9 cellular contexts compared by ENCODE assay signal in the genomic region with DNA sequence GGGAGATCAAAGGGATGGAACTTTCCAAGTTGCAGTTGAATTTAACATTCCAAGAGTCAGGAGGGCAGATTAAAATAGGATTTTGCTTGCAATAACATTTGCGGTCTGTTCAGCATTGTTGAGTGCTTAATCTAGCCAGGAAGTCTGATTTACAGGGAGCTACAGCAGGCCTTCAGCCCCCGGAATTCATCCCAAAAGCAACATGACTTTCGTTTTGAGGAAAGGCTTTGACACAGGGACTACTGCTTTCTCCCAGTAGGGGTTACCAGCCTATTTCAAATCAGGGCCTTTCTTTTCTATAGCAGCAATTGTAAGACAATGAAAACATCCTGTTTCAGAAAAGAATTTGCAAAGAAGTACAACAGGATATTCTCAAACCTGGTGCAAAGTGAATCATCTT.
A peak's percentile ranks its signal among the peaks of the same experiment; 100 is the strongest.
DNase-seq lines count a peak whose midpoint lies in the region; ATAC-seq and TF ChIP-seq lines count a peak whose summit lies in the region.
"Had no signal": no experiment of that assay in that cellular context is flagged by ENCODE, and none has a peak within 500 bp of the region (broad histone marks: within the 10 kb centered on the region; RNA-seq: fewer than 3 reads in every experiment).

No MANE protein-coding gene starts in this region.

- H3K27me3 ChIP-seq in testis: no peaks in the 10 kb centered on the region

- H3K4me3 ChIP-seq in cardiac fibroblast (replicated peaks in 1 of 2; ENCODE audit: low read depth in 2 of 2, low read length in 2 of 2): peak overlapping the region in 1 of 2 donors; percentile 21
- H3K4me3 ChIP-seq in testis: no peak overlapping the region

- peak overlapping the region; percentile 39 to 69 for H3K27ac ChIP-seq in testis

- peak; percentile 17 for DNase-seq in HT-29 (ENCODE audit: low spot score)
- peak; percentile 94 to 95 for DNase-seq in cardiac fibroblast (ENCODE audit: low read depth in 2 of 2)
- DNase-seq in kidney glomerular epithelial cell (lab: John Stamatoyannopoulos, UW): peak; percentile 91
- DNase-seq in testis: no peak
- no peak for DNase-seq in erythroblast (lab: John Stamatoyannopoulos, UW)
- DNase-seq in NCI-H748 treated with DMSO at 0.1 percent for 48 hours (lab: John Stamatoyannopoulos, UW): no peak
- DNase-seq: NCI-H1436 treated with DMSO at 0.1 percent for 48 hours had no signal

- WGBS in testis, 2 donors: 28 to 46% methylated on average over 3 of the region's 3 CpGs

- peaks cover 8% of the 10 kb centered on the region for H3K4me1 ChIP-seq in testis

- no peak for TF ChIP-seq POLR2A in testis (IDR thresholded peaks at IDR 0.05)
- no peak for TF ChIP-seq POLR2A in erythroblast (IDR thresholded peaks at IDR 0.05; ENCODE audit: low read length)

- ATAC-seq in GM18867 (IDR thresholded peaks at IDR 0.05; ENCODE audit: unreplicated experiment) (no peak), GM21529 (IDR thresholded peaks at IDR 0.05; ENCODE audit: unreplicated experiment) (no peak)

- H3K36me3 ChIP-seq in testis (ENCODE audit: low read depth, missing control alignments): no peaks in the 10 kb centered on the region

- intact Hi-C loops in testis (cut with DNase I; ENCODE audit: low total_unique reads): no loop called here

- no peaks in the 10 kb centered on the region for H3K9me3 ChIP-seq in testis

- peak; percentile 59 for TF ChIP-seq CTCF in cardiac fibroblast (IDR thresholded peaks at IDR 0.05; ENCODE audit: low read depth, low read length)
- TF ChIP-seq CTCF in testis (IDR thresholded peaks at IDR 0.05): peak in 1 of 3 experiments; percentile 10

Comparison
In these comparisons a context has a peak if more than half of its experiments do, and no peak if none do; other contexts are left out.
1. DNase-seq: peak in HT-29 (single experiment), cardiac fibroblast (2 of 2) and kidney glomerular epithelial cell (single experiment); none in testis (single experiment), erythroblast (0 of 2) and NCI-H748 treated with DMSO at 0.1 percent for 48 hours (single experiment).